8 cellular contexts compared by ENCODE assay signal in the genomic region with DNA sequence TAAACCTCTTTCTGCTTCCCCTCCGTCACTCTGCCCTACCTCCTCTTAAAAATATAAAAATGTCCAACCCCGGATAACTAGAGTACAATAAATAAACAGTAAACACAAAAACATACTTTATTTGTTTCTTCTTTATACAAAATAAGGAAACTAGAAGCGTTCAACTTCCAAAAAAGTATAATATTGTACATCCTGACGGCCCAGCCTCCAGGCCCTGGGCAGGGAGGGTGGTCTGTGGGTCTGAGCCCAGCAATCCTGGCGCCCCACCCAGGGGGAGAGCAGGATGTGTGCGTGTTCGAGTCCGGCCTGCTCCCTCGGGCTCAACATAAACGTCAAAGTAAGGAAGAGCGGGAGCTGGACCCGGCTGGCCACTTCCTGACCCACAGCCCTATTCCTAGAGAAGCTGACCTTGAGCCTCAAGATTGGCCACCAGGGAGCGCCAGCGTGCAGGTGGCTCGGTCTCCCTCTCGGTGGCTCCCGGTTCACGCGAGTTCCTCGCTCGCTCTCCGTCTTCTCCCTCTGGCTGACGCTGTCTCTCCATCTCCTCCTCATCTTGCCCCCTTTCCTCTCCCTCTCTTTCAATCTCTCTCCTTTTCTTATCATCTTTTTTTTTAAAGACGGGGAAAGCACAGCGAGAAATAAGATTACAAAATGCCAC. TPM values are rescaled to one million over a fixed set of nuclear protein-coding genes. Genes with fewer than 3 reads are reported as not detected.
DNase-seq lines count a peak whose midpoint lies in the region; ATAC-seq and TF ChIP-seq lines count a peak whose summit lies in the region.

No MANE protein-coding gene starts in this region.

- H3K9me3 ChIP-seq in osteoblast (ENCODE audit: low read depth, low read length), result no peaks in the 10 kb centered on the region
- no peaks in the 10 kb centered on the region for H3K9me3 ChIP-seq in suprapubic skin

- peaks cover 53% of the 10 kb centered on the region for H3K27me3 Mint-ChIP-seq in activated T-helper 2 cell treated with anti-CD3 and anti-CD28 coated beads, Interferon-gamma antibody, Interleukin-2, Interleukin-4, amounts not matched to agents 10 μg/mL and 5 μg/mL and 100 μg/mL, durations not matched to agents 14 hours and 24 hours and 36 hours (ENCODE audit: low read depth)

- H3K4me2 ChIP-seq in osteoblast (ENCODE audit: insufficient read depth, low read length), result peak overlapping the region; percentile 78

- H3K27ac ChIP-seq in foreskin keratinocyte, result no peak overlapping the region
- no peak overlapping the region for H3K27ac ChIP-seq in osteoblast (ENCODE audit: low read depth, low read length)
- H3K27ac ChIP-seq in suprapubic skin, result no peak overlapping the region

- H3K27me3 ChIP-seq in foreskin keratinocyte, result peaks cover 85% of the 10 kb centered on the region
- peaks cover 68% of the 10 kb centered on the region for H3K27me3 ChIP-seq in osteoblast (ENCODE audit: insufficient read depth, low read length)
- H3K27me3 ChIP-seq in suprapubic skin, result peaks cover 91% of the 10 kb centered on the region

- TF ChIP-seq EP300 in Ishikawa (IDR thresholded peaks at IDR 0.05; ENCODE audit: borderline replicate concordance) (no peak), suprapubic skin (IDR thresholded peaks at IDR 0.05) (no peak)

- H3K4me3 ChIP-seq in osteoblast (ENCODE audit: insufficient read depth, low read length) (no peak overlapping the region), suprapubic skin (peak overlapping the region; percentile 39)

- peak; percentile 86 for TF ChIP-seq CTCF in foreskin keratinocyte (conservative IDR thresholded peaks at IDR 0.05)
- peak; percentile 84 for TF ChIP-seq CTCF in osteoblast (IDR thresholded peaks at IDR 0.05; ENCODE audit: extremely low read depth, low read depth, low read length)
- TF ChIP-seq CTCF in suprapubic skin (IDR thresholded peaks at IDR 0.05), result peak; percentile 29 to 84

- H3K4me1 Mint-ChIP-seq in activated T-helper 2 cell treated with anti-CD3 and anti-CD28 coated beads, Interferon-gamma antibody, Interleukin-2, Interleukin-4, amounts not matched to agents 10 μg/mL and 5 μg/mL and 100 μg/mL, durations not matched to agents 14 hours and 24 hours and 36 hours (ENCODE audit: low read depth), result peaks cover 12% of the 10 kb centered on the region

- TF ChIP-seq RAD21 in Ishikawa (IDR thresholded peaks at IDR 0.05; ENCODE audit: low read depth), result peak; percentile 70

- TF ChIP-seq POLR2A in suprapubic skin (IDR thresholded peaks at IDR 0.05), result no peak

- H3K27ac Mint-ChIP-seq in activated T-helper 2 cell treated with anti-CD3 and anti-CD28 coated beads, Interferon-gamma antibody, Interleukin-2, Interleukin-4, amounts not matched to agents 10 μg/mL and 5 μg/mL and 100 μg/mL, durations not matched to agents 14 hours and 24 hours and 36 hours, result peak overlapping the region; percentile 31

- peak; percentile 68 for ATAC-seq in foreskin keratinocyte
- no peak for ATAC-seq in GM18873 (IDR thresholded peaks at IDR 0.05; ENCODE audit: low FRiP score, unreplicated experiment)

- peak overlapping the region; percentile 47 for H2AFZ ChIP-seq in osteoblast (ENCODE audit: low read length)

- DNase-seq in DMS53 treated with DMSO at 0.1 percent for 48 hours (lab: John Stamatoyannopoulos, UW; ENCODE audit: unreplicated experiment) (peak; percentile 88), RPMI7951 (ENCODE audit: low read depth) (peak; percentile 67), foreskin keratinocyte (peak in 1 of 2 donors; percentile 44), osteoblast (ENCODE audit: insufficient read length, low spot score, missing footprints) (peak; percentile 97), suprapubic skin (ENCODE audit: low spot score in 2 of 2) (peak in 1 of 2 donors; percentile 78)
- DNase-seq in activated T-helper 2 cell treated with anti-CD3 and anti-CD28 coated beads, Interferon-gamma antibody, Interleukin-2, Interleukin-4, amounts not matched to agents 10 μg/mL and 5 μg/mL and 100 μg/mL, durations not matched to agents 14 hours and 24 hours and 36 hours (ENCODE audit: low spot score), result peak; percentile 46

- no peaks in the 10 kb centered on the region for H3K4me1 ChIP-seq in foreskin keratinocyte
- no peaks in the 10 kb centered on the region for H3K4me1 ChIP-seq in osteoblast (ENCODE audit: insufficient read depth, low read length)
- peaks cover 40% of the 10 kb centered on the region for H3K4me1 ChIP-seq in suprapubic skin

- intact Hi-C loops in activated T-helper 2 cell treated with anti-CD3 and anti-CD28 coated beads, Interferon-gamma antibody, Interleukin-2, Interleukin-4, amounts not matched to agents 10 μg/mL and 5 μg/mL and 100 μg/mL, durations not matched to agents 14 hours and 24 hours and 36 hours (cut with micrococcal nuclease), result loop anchor here (5.0 kb wide), 1 partner anchor 450 kb away; no protein-coding TSS in a partner anchor

- H3K9me3 Mint-ChIP-seq in activated T-helper 2 cell treated with anti-CD3 and anti-CD28 coated beads, Interferon-gamma antibody, Interleukin-2, Interleukin-4, amounts not matched to agents 10 μg/mL and 5 μg/mL and 100 μg/mL, durations not matched to agents 14 hours and 24 hours and 36 hours, result no peaks in the 10 kb centered on the region

- H3K4me3 Mint-ChIP-seq in activated T-helper 2 cell treated with anti-CD3 and anti-CD28 coated beads, Interferon-gamma antibody, Interleukin-2, Interleukin-4, amounts not matched to agents 10 μg/mL and 5 μg/mL and 100 μg/mL, durations not matched to agents 14 hours and 24 hours and 36 hours (ENCODE audit: low read depth), result peak overlapping the region; percentile 31

- WGBS in suprapubic skin, result 9% methylated on average over 25 of the region's 25 CpGs

- no peaks in the 10 kb centered on the region for H3K79me2 ChIP-seq in osteoblast (ENCODE audit: insufficient read depth, low read length)

- no peaks in the 10 kb centered on the region for H3K36me3 Mint-ChIP-seq in activated T-helper 2 cell treated with anti-CD3 and anti-CD28 coated beads, Interferon-gamma antibody, Interleukin-2, Interleukin-4, amounts not matched to agents 10 μg/mL and 5 μg/mL and 100 μg/mL, durations not matched to agents 14 hours and 24 hours and 36 hours (ENCODE audit: low read depth)

- H4K20me1 ChIP-seq in osteoblast (ENCODE audit: insufficient read depth, low read length), result no peaks in the 10 kb centered on the region

- H3K36me3 ChIP-seq in osteoblast (ENCODE audit: insufficient read depth, low read length) (no peaks in the 10 kb centered on the region), suprapubic skin (no peaks in the 10 kb centered on the region)

TF ChIP-seq in Ishikawa, 13 proteins besides CTCF, POLR2A, EP300 and RAD21:
- TF ChIP-seq FOXM1 (IDR thresholded peaks at IDR 0.05; ENCODE audit: borderline replicate concordance, low read depth), result no peak
- no peak for TF ChIP-seq EGR1 (IDR thresholded peaks at IDR 0.05)
- TF ChIP-seq, protein P1, sequence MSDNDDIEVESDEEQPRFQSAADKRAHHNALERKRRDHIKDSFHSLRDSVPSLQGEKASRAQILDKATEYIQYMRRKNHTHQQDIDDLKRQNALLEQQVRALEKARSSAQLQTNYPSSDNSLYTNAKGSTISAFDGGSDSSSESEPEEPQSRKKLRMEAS (IDR thresholded peaks at IDR 0.05), result no peak
- TF ChIP-seq YY1 (IDR thresholded peaks at IDR 0.05; ENCODE audit: low read depth), result no peak
- no peak for TF ChIP-seq TAF1 (IDR thresholded peaks at IDR 0.05; ENCODE audit: low read depth)
- TF ChIP-seq ZBTB7A (IDR thresholded peaks at IDR 0.05; ENCODE audit: low read depth), result no peak

RNA-seq across cellular contexts. Expression of gene LHX5, which starts 9.4 kb away (rescaled TPM):
- total RNA-seq in RPMI7951 (2014; rRNA removed; shearing (Covaris generic)), result 0.12 TPM in 1 of 2 replicates, not detected in the other
- not detected in 2 replicates for total RNA-seq in activated T-helper 2 cell treated with anti-CD3 and anti-CD28 coated beads, Interferon-gamma antibody, Interleukin-2, Interleukin-4, amounts not matched to agents 10 μg/mL and 5 μg/mL and 100 μg/mL, durations not matched to agents 14 hours and 24 hours and 36 hours
- 0.11 and 0.24 TPM in 2 replicates for total RNA-seq in foreskin keratinocyte
- polyA plus RNA-seq in foreskin keratinocyte, result 0.10 and 0.31 TPM in 2 replicates
- not detected in 2 replicates for total RNA-seq in osteoblast
- total RNA-seq in suprapubic skin, result not detected

RNA-seq across cellular contexts. Expression of gene SDSL, which starts 40.1 kb away (rescaled TPM):
- total RNA-seq in RPMI7951 (2014; rRNA removed; shearing (Covaris generic)), result 5.5 and 5.6 TPM in 2 replicates
- 0.46 and 0.67 TPM in 2 replicates for total RNA-seq in activated T-helper 2 cell treated with anti-CD3 and anti-CD28 coated beads, Interferon-gamma antibody, Interleukin-2, Interleukin-4, amounts not matched to agents 10 μg/mL and 5 μg/mL and 100 μg/mL, durations not matched to agents 14 hours and 24 hours and 36 hours
- 1.2 and 3.4 TPM in 2 replicates for total RNA-seq in foreskin keratinocyte
- polyA plus RNA-seq in foreskin keratinocyte, result 1.9 and 6.2 TPM in 2 replicates
- 6.5 TPM in 2 replicates for total RNA-seq in osteoblast
- total RNA-seq in suprapubic skin, result 1 to 10 TPM in 2 of 4 donors, under 1 TPM in 1, not detected in 1; 0.56 to 2.2 (median 1.2) TPM

RNA-seq across cellular contexts. Expression of gene SDS, which starts 58.6 kb away (rescaled TPM):
- not detected in 2 replicates for total RNA-seq in RPMI7951 (2014; rRNA removed; shearing (Covaris generic))
- not detected in 2 replicates for total RNA-seq in activated T-helper 2 cell treated with anti-CD3 and anti-CD28 coated beads, Interferon-gamma antibody, Interleukin-2, Interleukin-4, amounts not matched to agents 10 μg/mL and 5 μg/mL and 100 μg/mL, durations not matched to agents 14 hours and 24 hours and 36 hours
- not detected in 2 replicates for total RNA-seq in foreskin keratinocyte
- not detected in 2 replicates for polyA plus RNA-seq in foreskin keratinocyte
- under 0.01 TPM in 1 of 2 replicates, not detected in the other for total RNA-seq in osteoblast
- 1 to 10 TPM in 1 of 4 donors, not detected in 3; 2.7 TPM for total RNA-seq in suprapubic skin
